In the genomic region with DNA sequence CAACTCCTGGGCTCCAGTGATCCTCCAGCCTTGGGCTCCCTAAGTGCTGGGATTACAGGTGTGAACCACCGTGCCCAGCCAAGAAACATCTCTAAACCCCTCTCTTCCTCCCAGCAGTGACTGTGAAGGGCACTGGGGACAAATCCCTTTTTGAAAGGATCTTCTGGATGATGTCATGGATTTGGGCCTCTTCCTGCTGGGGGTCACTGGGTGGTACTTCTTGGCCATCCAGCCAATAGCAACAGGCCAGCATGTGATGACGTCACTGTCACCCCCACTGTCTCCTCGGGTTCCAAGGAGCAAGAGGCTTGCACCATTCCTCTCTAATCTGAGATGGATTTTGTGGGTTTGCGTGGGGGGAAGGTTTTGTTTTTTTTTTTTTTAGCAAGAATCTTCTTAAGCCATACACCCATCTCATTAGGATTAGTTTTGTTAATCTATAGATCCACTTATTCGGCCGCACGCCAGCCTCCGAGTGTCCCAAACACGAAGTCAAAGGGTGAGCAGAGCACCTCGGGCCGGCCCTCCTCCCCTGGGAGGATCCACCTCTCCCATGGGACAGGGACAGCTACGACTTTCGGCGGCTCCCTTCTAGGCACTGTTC, we compare ENCODE assay signal across 12 cellular contexts. TPM values are rescaled to one million over a fixed set of nuclear protein-coding genes. Genes with fewer than 3 reads are reported as not detected.
A peak's percentile ranks its signal among the peaks of the same experiment; 100 is the strongest.
DNase-seq lines count a peak whose midpoint lies in the region; ATAC-seq and TF ChIP-seq lines count a peak whose summit lies in the region.
"Had no signal": no experiment of that assay in that cellular context is flagged by ENCODE, and none has a peak within 500 bp of the region (broad histone marks: within the 10 kb centered on the region; RNA-seq: fewer than 3 reads in every experiment).

No MANE protein-coding gene starts in this region.

- H3K27ac ChIP-seq in ovary = no peak overlapping the region
- no peak overlapping the region for H3K27ac ChIP-seq in stomach
- H3K27ac ChIP-seq: SJSA1, suprapubic skin had no signal

- TF ChIP-seq CTCF in choroid plexus epithelial cell (conservative IDR thresholded peaks at IDR 0.05; ENCODE audit: low read depth, low read length) (no peak), ovary (IDR thresholded peaks at IDR 0.05) (no peak), stomach (IDR thresholded peaks at IDR 0.05) (no peak)
- no peak for TF ChIP-seq CTCF in activated CD8-positive, alpha-beta T cell treated with anti-CD3 and anti-CD28 coated beads for 36 hours (IDR thresholded peaks at IDR 0.05)

- no peaks in the 10 kb centered on the region for H3K27me3 ChIP-seq in ovary
- no peaks in the 10 kb centered on the region for H3K27me3 ChIP-seq in stomach
- H3K27me3 ChIP-seq: SJSA1, suprapubic skin had no signal

- no peak overlapping the region for H3K27ac Mint-ChIP-seq in activated CD8-positive, alpha-beta T cell treated with anti-CD3 and anti-CD28 coated beads for 36 hours

- CTCF ChIA-PET in activated CD8-positive, alpha-beta T cell treated with anti-CD3 and anti-CD28 coated beads for 36 hours (lab: Charles Lee) = interaction anchor here (2.2 kb wide), 1 partner anchor 87 kb away, joined by 4 read pairs; no protein-coding TSS in a partner anchor

- TF ChIP-seq POLR2A in ovary (IDR thresholded peaks at IDR 0.05) (no peak), stomach (IDR thresholded peaks at IDR 0.05) (no peak)

- H3K4me1 Mint-ChIP-seq in activated CD8-positive, alpha-beta T cell treated with anti-CD3 and anti-CD28 coated beads for 36 hours (ENCODE audit: low read depth) = peaks cover 6% of the 10 kb centered on the region

- intact Hi-C loops in ovary (cut with DNase I) (loop anchor here (5.0 to 10.0 kb wide), 4 partner anchors 88 to 218 kb away; no protein-coding TSS in a partner anchor), stomach (cut with DNase I; ENCODE audit: low total_unique reads) (loop anchor here (10.0 kb wide), 1 partner anchor 88 kb away; no protein-coding TSS in a partner anchor)
- intact Hi-C loops in activated CD8-positive, alpha-beta T cell treated with anti-CD3 and anti-CD28 coated beads for 36 hours (cut with micrococcal nuclease) = no loop called here

- H3K9me3 Mint-ChIP-seq in activated CD8-positive, alpha-beta T cell treated with anti-CD3 and anti-CD28 coated beads for 36 hours = no peaks in the 10 kb centered on the region

- no peaks in the 10 kb centered on the region for H3K36me3 ChIP-seq in ovary
- H3K36me3 ChIP-seq in stomach = no peaks in the 10 kb centered on the region
- H3K36me3 ChIP-seq: SJSA1, suprapubic skin had no signal

- no peaks in the 10 kb centered on the region for H3K27me3 Mint-ChIP-seq in activated CD8-positive, alpha-beta T cell treated with anti-CD3 and anti-CD28 coated beads for 36 hours

- peak; percentile 72 for DNase-seq in GM03348 (ENCODE audit: low spot score)
- peak; percentile 4 for DNase-seq in NCI-H2227 treated with DMSO at 0.1 percent for 48 hours (lab: John Stamatoyannopoulos, UW)
- DNase-seq in choroid plexus epithelial cell (ENCODE audit: low read depth) = peak; percentile 66
- peak in 3 of 5 donors; percentile 58 to 68 (median 61) for DNase-seq in ovary
- no peak for DNase-seq in stomach
- no peak for DNase-seq in NCI-H1417 (lab: John Stamatoyannopoulos, UW)
- DNase-seq in activated T-cell treated with anti-CD3 and anti-CD28 coated beads, Interleukin-2, amount 50 U/mL, for 48 hours = no peak
- DNase-seq in activated CD8-positive, alpha-beta T cell treated with anti-CD3 and anti-CD28 coated beads for 36 hours = no peak
- DNase-seq: NCI-H1092 treated with DMSO at 0.1 percent for 48 hours; stimulated activated CD4-positive, alpha-beta T cell treated with anti-CD3 and anti-CD28 coated beads, Interleukin-2, amount 100 ng/mL, for 24 hours had no signal

- POLR2A ChIA-PET in activated CD8-positive, alpha-beta T cell treated with anti-CD3 and anti-CD28 coated beads for 36 hours (lab: Charles Lee) = no interaction called here

- H3K9me3 ChIP-seq in ovary (no peaks in the 10 kb centered on the region), stomach (no peaks in the 10 kb centered on the region)
- H3K9me3 ChIP-seq: SJSA1, suprapubic skin had no signal

- H3K4me3 ChIP-seq in choroid plexus epithelial cell (ENCODE audit: low read depth, low read length) (no peak overlapping the region), ovary (no peak overlapping the region), stomach (no peak overlapping the region)
- H3K4me3 ChIP-seq: SJSA1, suprapubic skin had no signal

- no peak for TF ChIP-seq EP300 in ovary (IDR thresholded peaks at IDR 0.05)
- no peak for TF ChIP-seq EP300 in stomach (IDR thresholded peaks at IDR 0.05)

- no peaks in the 10 kb centered on the region for H3K36me3 Mint-ChIP-seq in activated CD8-positive, alpha-beta T cell treated with anti-CD3 and anti-CD28 coated beads for 36 hours (ENCODE audit: low read depth)

- 58 to 63% (median 61%) methylated on average over 14 of the region's 14 CpGs for WGBS in ovary, 3 donors
- 71 to 85% (median 75%) methylated on average over 12 to 14 of the region's 14 CpGs for WGBS in stomach, 5 donors

- H3K4me3 Mint-ChIP-seq in activated CD8-positive, alpha-beta T cell treated with anti-CD3 and anti-CD28 coated beads for 36 hours = no peak overlapping the region

- peaks cover 6% of the 10 kb centered on the region for H3K4me1 ChIP-seq in ovary (ENCODE audit: insufficient read depth)
- H3K4me1 ChIP-seq in stomach = peaks cover 4 to 31% (median 24%) of the 10 kb centered on the region in 4 donors
- H3K4me1 ChIP-seq: SJSA1 had no signal

- ATAC-seq in activated CD8-positive, alpha-beta T cell treated with anti-CD3 and anti-CD28 coated beads for 36 hours = no peak

RNA-seq across cellular contexts. Expression of a gene that starts 29.4 kb away (rescaled TPM):
- total RNA-seq in ovary (100 to 1,000 TPM in 4 of 7 donors, 10 to 100 TPM in 3; 48.6 to 153 (median 105) TPM), stomach (100 to 1,000 TPM in 3 of 5 donors, 10 to 100 TPM in 2; 72.5 to 463 (median 108) TPM)
- polyA plus RNA-seq in ovary (10 to 100 TPM; 60.4 to 69.8 TPM), stomach (10 to 100 TPM in 2 of 3 donors, 1 to 10 TPM in 1; 8.5 to 29.4 (median 11.2) TPM)
- 10 to 100 TPM; 43.8 to 44.2 TPM for total RNA-seq in activated CD8-positive, alpha-beta T cell treated with anti-CD3 and anti-CD28 coated beads for 36 hours

Comparison
In these comparisons a context has a peak if more than half of its experiments do, and no peak if none do; other contexts are left out.
1. DNase-seq: peak in GM03348 (single experiment), NCI-H2227 treated with DMSO at 0.1 percent for 48 hours (single experiment), choroid plexus epithelial cell (single experiment) and ovary (3 of 5); none in stomach (single experiment), NCI-H1417 (0 of 3), activated T-cell treated with anti-CD3 and anti-CD28 coated beads, Interleukin-2, amount 50 U/mL, for 48 hours (0 of 2) and activated CD8-positive, alpha-beta T cell treated with anti-CD3 and anti-CD28 coated beads for 36 hours (single experiment).